In genomic region chr11:8962827-8963226, GRCh38 we compare ENCODE assay signal across 9 cellular contexts. TPM values are rescaled to one million over a fixed set of nuclear protein-coding genes. Genes with fewer than 3 reads are reported as not detected.
DNase-seq lines count a peak whose midpoint lies in the region; FAIRE-seq and TF ChIP-seq lines count a peak whose summit lies in the region.
"Had no signal": no experiment of that assay in that cellular context is flagged by ENCODE, and none has a peak within 500 bp of the region (broad histone marks: within the 10 kb centered on the region; RNA-seq: fewer than 3 reads in every experiment).

No MANE protein-coding gene starts in this region.

- H3K4me1 ChIP-seq in PC-9 (replicated peaks; ENCODE audit: insufficient read depth), result peaks cover 15% of the 10 kb centered on the region
- H3K4me1 ChIP-seq in endothelial cell of umbilical vein (ENCODE audit: control insufficient read depth, extremely low read depth, insufficient read depth, low read length), result peaks cover 15% of the 10 kb centered on the region
- H3K4me1 ChIP-seq in rectal smooth muscle tissue (ENCODE audit: control insufficient read depth, insufficient read depth, low read length), result peaks cover 23% of the 10 kb centered on the region
- no peaks in the 10 kb centered on the region for H3K4me1 ChIP-seq in BE2C

- H3K9me1 ChIP-seq in endothelial cell of umbilical vein (replicated peaks; ENCODE audit: control insufficient read depth, extremely low read depth, insufficient read depth, low read length), result no peaks in the 10 kb centered on the region

- H3K9me2 ChIP-seq in PC-9 (ENCODE audit: insufficient read depth), result no peaks in the 10 kb centered on the region

- H3K9me3 ChIP-seq in PC-9 (ENCODE audit: insufficient read depth, low read depth) (no peaks in the 10 kb centered on the region), endothelial cell of umbilical vein (replicated peaks; ENCODE audit: control insufficient read depth, insufficient read depth, low read length) (no peaks in the 10 kb centered on the region), BE2C (no peaks in the 10 kb centered on the region)

- no peak overlapping the region for H3K27ac ChIP-seq in PC-9
- H3K27ac ChIP-seq in endothelial cell of umbilical vein (ENCODE audit: insufficient read depth, low read depth, low read length), result no peak overlapping the region
- no peak overlapping the region for H3K27ac ChIP-seq in rectal smooth muscle tissue (ENCODE audit: low read depth, low read length)

- H3K79me2 ChIP-seq in PC-9 (ENCODE audit: low read depth) (peaks cover 31% of the 10 kb centered on the region), endothelial cell of umbilical vein (ENCODE audit: control insufficient read depth, insufficient read depth, low read length) (peaks cover 27% of the 10 kb centered on the region)

- H3K4me2 ChIP-seq in PC-9 (peak overlapping the region; percentile 92), endothelial cell of umbilical vein (ENCODE audit: insufficient read depth, low read length) (peak overlapping the region; percentile 94)

- H3K27me3 ChIP-seq in PC-9 (ENCODE audit: insufficient read depth, low read depth) (no peaks in the 10 kb centered on the region), endothelial cell of umbilical vein (ENCODE audit: control insufficient read depth in 2 of 2, insufficient read depth in 2 of 2, low read length in 2 of 2) (no peaks in the 10 kb centered on the region), rectal smooth muscle tissue (ENCODE audit: control insufficient read depth, insufficient read depth, low read length) (no peaks in the 10 kb centered on the region), BE2C (no peaks in the 10 kb centered on the region)

- BruUV-seq in PC-9 (replicated peaks; lab: Mats Ljungman, UMichigan), result no TSS peak
- no TSS peak for BruUV-seq in endothelial cell of umbilical vein (replicated peaks; lab: Mats Ljungman, UMichigan)

- TF ChIP-seq POLR2A in endothelial cell of umbilical vein (IDR thresholded peaks at IDR 0.05; ENCODE audit: low read depth, low read length), result no peak

- peak overlapping the region; percentile 15; the same call in 1 of the 2 replicates for H3K4me3 ChIP-seq in GM08714 (ENCODE audit: low read length)
- peak overlapping the region; percentile 59; the same call in 1 of the 2 replicates for H3K4me3 ChIP-seq in PC-9
- H3K4me3 ChIP-seq in endothelial cell of umbilical vein (replicated peaks in 1 of 3; ENCODE audit: insufficient read depth in 1 of 3, low read depth in 1 of 3, low read length in 3 of 3), result no peak overlapping the region
- H3K4me3 ChIP-seq in rectal smooth muscle tissue (ENCODE audit: low read length), result peak overlapping the region; percentile 89
- no peak overlapping the region for H3K4me3 ChIP-seq in BE2C (ENCODE audit: low read depth, low read length)

- dilution Hi-C loops in endothelial cell of umbilical vein (cut with MboI; ENCODE audit: extremely low pct_ligation_motif_present, low sequenced_read_pairs), result no loop called here

- H3K9ac ChIP-seq in endothelial cell of umbilical vein (replicated peaks; ENCODE audit: extremely low read depth, insufficient read depth, low read length) (no peak overlapping the region), rectal smooth muscle tissue (ENCODE audit: low read length) (no peak overlapping the region)

- POLR2A ChIA-PET in PC-9 (lab: Charles Lee; ENCODE audit: unreplicated experiment), result no interaction called here
- POLR2A ChIA-PET in endothelial cell of umbilical vein (lab: Charles Lee), result no interaction called here

- H2AFZ ChIP-seq in PC-9, result no peak overlapping the region
- H2AFZ ChIP-seq in endothelial cell of umbilical vein (ENCODE audit: low read depth, low read length), result no peak overlapping the region

- intact Hi-C loops in PC-9 (cut with micrococcal nuclease; ENCODE audit: unreplicated experiment), result loop anchor here (10.0 kb wide), 2 partner anchors 578 to 738 kb away; no protein-coding TSS in a partner anchor
- intact Hi-C loops in endothelial cell of umbilical vein (cut with micrococcal nuclease), result no loop called here

- FAIRE-seq in endothelial cell of umbilical vein (lab: Jason Lieb, UNC), result no peak

- CTCF ChIA-PET in PC-9 (lab: Charles Lee) (no interaction called here), endothelial cell of umbilical vein (lab: Charles Lee) (interaction anchor here (1.4 to 2.7 kb wide), 3 partner anchors 17 to 175 kb away, joined by 4 to 25 read pairs (median 7); no protein-coding TSS in a partner anchor)

- H4K20me1 ChIP-seq in PC-9 (ENCODE audit: insufficient read depth), result no peaks in the 10 kb centered on the region
- H4K20me1 ChIP-seq in endothelial cell of umbilical vein (replicated peaks; ENCODE audit: control insufficient read depth, extremely low read depth, insufficient read depth, low read length), result no peaks in the 10 kb centered on the region

- DNase-seq in PC-9 (no peak), endothelial cell of umbilical vein (ENCODE audit: low read depth, low spot score) (no peak), NCI-H2227 (lab: John Stamatoyannopoulos, UW; ENCODE audit: unreplicated experiment) (no peak), DMS79 (lab: John Stamatoyannopoulos, UW) (no peak), EL (no peak), BE2C (no peak)
- DNase-seq: NCI-H524 had no signal

- H3K36me3 ChIP-seq in PC-9 (ENCODE audit: low read depth) (no peaks in the 10 kb centered on the region), endothelial cell of umbilical vein (ENCODE audit: control insufficient read depth in 2 of 2, extremely low read depth in 1 of 2, insufficient read depth in 2 of 2, low read length in 2 of 2) (no peaks in the 10 kb centered on the region), rectal smooth muscle tissue (ENCODE audit: control insufficient read depth, insufficient read depth, low read length) (no peaks in the 10 kb centered on the region), BE2C (no peaks in the 10 kb centered on the region)

- TF ChIP-seq CTCF in PC-9 (conservative IDR thresholded peaks at IDR 0.05) (no peak), endothelial cell of umbilical vein (IDR thresholded peaks at IDR 0.05; ENCODE audit: extremely low read depth in 1 of 2, insufficient read depth in 1 of 2, low read depth in 1 of 2, low read length in 2 of 2) (no peak), BE2C (IDR thresholded peaks at IDR 0.05; ENCODE audit: low read depth, low read length) (no peak)

- H3F3A ChIP-seq in PC-9 (ENCODE audit: insufficient read depth, low read depth), result no peaks in the 10 kb centered on the region

RNA-seq across cellular contexts. Expression of gene TMEM9B, which starts 1.4 kb away (rescaled TPM):
- total RNA-seq in PC-9 (2021) (12.0 and 13.4 TPM in 2 replicates), endothelial cell of umbilical vein (27.1 and 30.2 TPM in 2 replicates)
- polyA plus RNA-seq in endothelial cell of umbilical vein, result 23.8 and 28.2 TPM in 2 replicates
- polyA plus RNA-seq in endothelial cell of umbilical vein (2011; cell fraction: cytosol; rRNA removed), result 21.8 and 22.2 TPM in 2 replicates
- polyA plus RNA-seq in endothelial cell of umbilical vein (2011; cell fraction: nucleus; rRNA removed), result 7.6 and 12.2 TPM in 2 replicates
- polyA plus RNA-seq in endothelial cell of umbilical vein (2012), result 42.5 and 53.9 TPM in 2 replicates
- polyA minus RNA-seq in endothelial cell of umbilical vein, result 23.1 and 30.1 TPM in 2 replicates
- 8.7 TPM for polyA minus RNA-seq in endothelial cell of umbilical vein (2011; cell fraction: cytosol; rRNA and poly(A)+ RNA removed)
- 5.8 and 10.0 TPM in 2 replicates for polyA minus RNA-seq in endothelial cell of umbilical vein (2011; cell fraction: nucleus; rRNA and poly(A)+ RNA removed)
- polyA plus RNA-seq in BE2C (2012; ENCODE audit: insufficient read depth, insufficient read length, low read depth), result 25.0 TPM

RNA-seq across cellular contexts. Expression of gene ASCL3, which starts 20.0 kb away (rescaled TPM):
- total RNA-seq in PC-9 (2021) (not detected in 2 replicates), endothelial cell of umbilical vein (not detected in 2 replicates)
- not detected in 2 replicates for polyA plus RNA-seq in endothelial cell of umbilical vein
- polyA plus RNA-seq in endothelial cell of umbilical vein (2011; cell fraction: cytosol; rRNA removed), result not detected in 2 replicates
- not detected in 2 replicates for polyA plus RNA-seq in endothelial cell of umbilical vein (2011; cell fraction: nucleus; rRNA removed)
- not detected in 2 replicates for polyA plus RNA-seq in endothelial cell of umbilical vein (2012)
- polyA minus RNA-seq in endothelial cell of umbilical vein, result not detected in 2 replicates
- polyA minus RNA-seq in endothelial cell of umbilical vein (2011; cell fraction: cytosol; rRNA and poly(A)+ RNA removed), result not detected
- not detected in 2 replicates for polyA minus RNA-seq in endothelial cell of umbilical vein (2011; cell fraction: nucleus; rRNA and poly(A)+ RNA removed)
- polyA plus RNA-seq in BE2C (2012; ENCODE audit: insufficient read depth, insufficient read length, low read depth), result not detected

RNA-seq across cellular contexts. Expression of gene C11orf16, which starts 30.1 kb away (rescaled TPM):
- not detected in 2 replicates for total RNA-seq in PC-9 (2021)
- total RNA-seq in endothelial cell of umbilical vein, result not detected in 2 replicates
- not detected in 2 replicates for polyA plus RNA-seq in endothelial cell of umbilical vein
- polyA plus RNA-seq in endothelial cell of umbilical vein (2011; cell fraction: cytosol; rRNA removed), result not detected in 2 replicates
- not detected in 2 replicates for polyA plus RNA-seq in endothelial cell of umbilical vein (2011; cell fraction: nucleus; rRNA removed)
- not detected in 2 replicates for polyA plus RNA-seq in endothelial cell of umbilical vein (2012)
- polyA minus RNA-seq in endothelial cell of umbilical vein, result not detected in 2 replicates
- not detected for polyA minus RNA-seq in endothelial cell of umbilical vein (2011; cell fraction: cytosol; rRNA and poly(A)+ RNA removed)
- not detected in 2 replicates for polyA minus RNA-seq in endothelial cell of umbilical vein (2011; cell fraction: nucleus; rRNA and poly(A)+ RNA removed)
- polyA plus RNA-seq in BE2C (2012; ENCODE audit: insufficient read depth, insufficient read length, low read depth), result not detected

RNA-seq across cellular contexts. Expression of gene NRIP3, which starts 41.0 kb away (rescaled TPM):
- total RNA-seq in PC-9 (2021) (1.1 and 2.1 TPM in 2 replicates), endothelial cell of umbilical vein (8.4 and 9.9 TPM in 2 replicates)
- 3.0 and 3.7 TPM in 2 replicates for polyA plus RNA-seq in endothelial cell of umbilical vein
- polyA plus RNA-seq in endothelial cell of umbilical vein (2011; cell fraction: cytosol; rRNA removed), result 3.9 and 4.4 TPM in 2 replicates
- 5.0 and 5.7 TPM in 2 replicates for polyA plus RNA-seq in endothelial cell of umbilical vein (2011; cell fraction: nucleus; rRNA removed)
- polyA plus RNA-seq in endothelial cell of umbilical vein (2012), result 6.8 and 15.1 TPM in 2 replicates
- polyA minus RNA-seq in endothelial cell of umbilical vein, result 7.1 and 7.7 TPM in 2 replicates
- not detected for polyA minus RNA-seq in endothelial cell of umbilical vein (2011; cell fraction: cytosol; rRNA and poly(A)+ RNA removed)
- 2.5 and 3.5 TPM in 2 replicates for polyA minus RNA-seq in endothelial cell of umbilical vein (2011; cell fraction: nucleus; rRNA and poly(A)+ RNA removed)
- not detected for polyA plus RNA-seq in BE2C (2012; ENCODE audit: insufficient read depth, insufficient read length, low read depth)

RNA-seq across cellular contexts. Expression of gene AKIP1, which starts 51.8 kb away (rescaled TPM):
- 16.7 and 17.7 TPM in 2 replicates for total RNA-seq in PC-9 (2021)
- 21.9 and 23.4 TPM in 2 replicates for total RNA-seq in endothelial cell of umbilical vein
- 30.3 and 32.4 TPM in 2 replicates for polyA plus RNA-seq in endothelial cell of umbilical vein
- 24.9 and 26.8 TPM in 2 replicates for polyA plus RNA-seq in endothelial cell of umbilical vein (2011; cell fraction: cytosol; rRNA removed)
- 13.0 and 15.3 TPM in 2 replicates for polyA plus RNA-seq in endothelial cell of umbilical vein (2011; cell fraction: nucleus; rRNA removed)
- polyA plus RNA-seq in endothelial cell of umbilical vein (2012), result 33.5 and 34.3 TPM in 2 replicates
- polyA minus RNA-seq in endothelial cell of umbilical vein, result 8.4 TPM in 2 replicates
- 19.2 TPM for polyA minus RNA-seq in endothelial cell of umbilical vein (2011; cell fraction: cytosol; rRNA and poly(A)+ RNA removed)
- polyA minus RNA-seq in endothelial cell of umbilical vein (2011; cell fraction: nucleus; rRNA and poly(A)+ RNA removed), result 2.3 and 2.6 TPM in 2 replicates
- polyA plus RNA-seq in BE2C (2012; ENCODE audit: insufficient read depth, insufficient read length, low read depth), result 27.9 TPM

Comparison
In these comparisons a context has a peak if more than half of its experiments do, and no peak if none do; other contexts are left out.
1. H3K4me3 ChIP-seq: peak in GM08714 (single experiment), PC-9 (single experiment) and rectal smooth muscle tissue (single experiment); none in endothelial cell of umbilical vein (0 of 3) and BE2C (single experiment).